ENCODE assay signal across 1 cellular context in genomic region chr19:6402834-6403608, GRCh38.
TF ChIP-seq lines count a peak whose summit lies in the region.

No MANE protein-coding gene starts in this region.

TF ChIP-seq in K562, 482 proteins besides CTCF, POLR2A, EP300 and RAD21:
- no peak for TF ChIP-seq NR2C1 (IDR thresholded peaks at IDR 0.05)
- no peak for TF ChIP-seq NR2C1 (tag; IDR thresholded peaks at IDR 0.05)
- TF ChIP-seq RBM39 (optimal IDR thresholded peaks at IDR 0.05; ENCODE audit: low read depth, low read length), result no peak
- TF ChIP-seq RFX1 (IDR thresholded peaks at IDR 0.05), result peak; percentile 77
- TF ChIP-seq, protein P1, sequence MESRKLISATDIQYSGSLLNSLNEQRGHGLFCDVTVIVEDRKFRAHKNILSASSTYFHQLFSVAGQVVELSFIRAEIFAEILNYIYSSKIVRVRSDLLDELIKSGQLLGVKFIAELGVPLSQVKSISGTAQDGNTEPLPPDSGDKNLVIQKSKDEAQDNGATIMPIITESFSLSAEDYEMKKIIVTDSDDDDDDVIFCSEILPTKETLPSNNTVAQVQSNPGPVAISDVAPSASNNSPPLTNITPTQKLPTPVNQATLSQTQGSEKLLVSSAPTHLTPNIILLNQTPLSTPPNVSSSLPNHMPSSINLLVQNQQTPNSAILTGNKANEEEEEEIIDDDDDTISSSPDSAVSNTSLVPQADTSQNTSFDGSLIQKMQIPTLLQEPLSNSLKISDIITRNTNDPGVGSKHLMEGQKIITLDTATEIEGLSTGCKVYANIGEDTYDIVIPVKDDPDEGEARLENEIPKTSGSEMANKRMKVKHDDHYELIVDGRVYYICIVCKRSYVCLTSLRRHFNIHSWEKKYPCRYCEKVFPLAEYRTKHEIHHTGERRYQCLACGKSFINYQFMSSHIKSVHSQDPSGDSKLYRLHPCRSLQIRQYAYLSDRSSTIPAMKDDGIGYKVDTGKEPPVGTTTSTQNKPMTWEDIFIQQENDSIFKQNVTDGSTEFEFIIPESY (CRISPR knock-in tag; IDR thresholded peaks at IDR 0.05), result peak; percentile 77
- no peak for TF ChIP-seq KDM4B (IDR thresholded peaks at IDR 0.05; ENCODE audit: borderline replicate concordance in 2 of 2, low read depth in 1 of 2)
- TF ChIP-seq MYNN (IDR thresholded peaks at IDR 0.05), result peak; percentile 94
- peak; percentile 77; the same call in 1 of the 2 replicates for TF ChIP-seq MYNN (CRISPR knock-in tag; IDR thresholded peaks at IDR 0.05)
- TF ChIP-seq GATAD2B (IDR thresholded peaks at IDR 0.05; ENCODE audit: borderline replicate concordance), result no peak
- TF ChIP-seq HNRNPH1 (optimal IDR thresholded peaks at IDR 0.05; ENCODE audit: low read depth, low read length), result no peak
- TF ChIP-seq ARID3B (CRISPR knock-in tag; IDR thresholded peaks at IDR 0.05; ENCODE audit: borderline replicate concordance), result no peak
- TF ChIP-seq FOXJ2 (tag; IDR thresholded peaks at IDR 0.05), result no peak
